Comparison of ENCODE assay signal across 12 cellular contexts in the genomic region with DNA sequence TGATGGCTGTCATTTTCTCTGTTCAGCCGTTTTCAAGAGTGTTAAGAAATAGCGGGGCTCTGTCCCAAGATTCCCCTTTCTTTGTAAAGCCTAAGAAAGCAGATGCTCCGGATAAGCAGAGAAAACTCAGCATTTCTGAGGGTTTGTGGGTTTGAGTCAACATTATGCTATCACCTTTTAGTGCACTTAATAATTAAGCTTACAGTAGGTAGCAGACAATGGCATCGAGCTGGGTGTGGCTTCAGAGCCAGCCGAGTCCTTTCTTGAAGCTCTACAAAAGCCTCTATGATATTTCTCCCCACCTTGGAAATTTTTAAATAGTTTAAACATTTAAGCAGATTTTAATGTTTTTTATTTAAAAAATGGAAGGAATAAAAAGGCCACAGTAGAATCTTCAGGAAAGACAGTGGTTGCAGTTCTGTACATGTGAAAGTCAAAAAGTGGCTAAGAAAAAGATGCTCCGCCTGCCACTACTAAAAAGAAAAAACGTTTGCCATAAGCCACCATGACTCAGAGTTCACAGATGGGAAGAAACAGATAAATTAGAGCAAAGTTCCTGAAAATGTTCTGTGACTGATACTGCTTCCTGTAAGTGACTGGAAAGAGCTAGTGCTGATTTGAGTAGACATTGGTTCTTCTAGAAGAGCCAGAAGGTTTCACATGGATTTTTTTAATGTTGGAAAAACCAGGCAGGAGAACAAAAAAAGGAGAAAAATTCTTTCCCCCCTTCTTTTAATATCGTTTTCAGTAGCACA.
DNase-seq lines count a peak whose midpoint lies in the region; ATAC-seq, FAIRE-seq and TF ChIP-seq lines count a peak whose summit lies in the region.
"Had no signal": no experiment of that assay in that cellular context is flagged by ENCODE, and none has a peak within 500 bp of the region (broad histone marks: within the 10 kb centered on the region; RNA-seq: fewer than 3 reads in every experiment).

No MANE protein-coding gene starts in this region.

- H2BK20ac ChIP-seq in IMR-90 (ENCODE audit: low read depth, low read length), result peak overlapping the region; percentile 71

- H3K4me2 ChIP-seq in A549, result peak overlapping the region; percentile 57
- no peak overlapping the region for H3K4me2 ChIP-seq in IMR-90 (ENCODE audit: low read depth, low read length)

- BruUV-seq in IMR-90 (replicated peaks; lab: Mats Ljungman, UMichigan), result no TSS peak

- H3K79me1 ChIP-seq in IMR-90 (ENCODE audit: low read depth in 1 of 2, low read length in 2 of 2), result no peaks in the 10 kb centered on the region

- TF ChIP-seq EP300 in A549 (IDR thresholded peaks at IDR 0.05), result no peak

- peak overlapping the region in 1 of 2 experiments; percentile 15; a peak in 2 of 4 replicates for H4K8ac ChIP-seq in IMR-90 (ENCODE audit: low read depth in 2 of 2, low read length in 2 of 2)

- no peaks in the 10 kb centered on the region for H4K20me1 ChIP-seq in IMR-90 (ENCODE audit: insufficient read depth, low read length)

- H2BK5ac ChIP-seq in IMR-90 (ENCODE audit: low read depth, low read length, poor library complexity, severe bottlenecking), result peak overlapping the region; percentile 49

- H3K27ac ChIP-seq in A549 (peak overlapping the region; percentile 68 to 81), IMR-90 (ENCODE audit: insufficient read depth, low read length) (no peak overlapping the region), left lung (peak overlapping the region; percentile 53 to 91)
- H3K27ac ChIP-seq: C4-2B had no signal

- CTCF ChIA-PET in A549 (lab: Yijun Ruan, JAX), result interaction anchor here (0.5 kb wide), 1 partner anchor 104 kb away, joined by 4 read pairs; no protein-coding TSS in a partner anchor
- CTCF ChIA-PET in IMR-90 (lab: Yijun Ruan, JAX), result no interaction called here

- in situ Hi-C loops in IMR-90 (cut with MboI; ENCODE audit: low sequenced_read_pairs) (no loop called here), astrocyte of the cerebellum (cut with HindIII; ENCODE audit: low sequenced_read_pairs) (loop anchor here (5.0 kb wide), 1 partner anchor 57 kb away; no protein-coding TSS in a partner anchor)

- ATAC-seq in A549 (peak in 1 of 2 experiments; percentile 39; a peak in 2 of 6 replicates), IMR-90 (ENCODE audit: low read depth) (peak; percentile 36; the same call in 1 of the 2 replicates), left lung (peak; percentile 41)

- TF ChIP-seq CTCF in A549 (IDR thresholded peaks at IDR 0.05), result no peak
- no peak for TF ChIP-seq CTCF in IMR-90 (conservative IDR thresholded peaks at IDR 0.05; ENCODE audit: low read depth, low read length)
- no peak for TF ChIP-seq CTCF in astrocyte of the cerebellum (IDR thresholded peaks at IDR 0.05; ENCODE audit: low read depth, low read length, missing control alignments)
- TF ChIP-seq CTCF in left lung (IDR thresholded peaks at IDR 0.05), result no peak

- peak overlapping the region; percentile 38 for H2AK9ac ChIP-seq in IMR-90 (replicated peaks; ENCODE audit: low read depth, low read length, poor library complexity)

- peak overlapping the region; percentile 82 for H2AK5ac ChIP-seq in IMR-90 (ENCODE audit: low read depth, low read length)

- H3K9me1 ChIP-seq in IMR-90 (ENCODE audit: insufficient read depth, low read length), result peaks cover 3% of the 10 kb centered on the region

- H3K4me3 ChIP-seq in A549 (no peak overlapping the region), IMR-90 (ENCODE audit: insufficient read depth, low read depth, low read length) (no peak overlapping the region), astrocyte of the cerebellum (ENCODE audit: low read depth, low read length) (no peak overlapping the region), left lung (no peak overlapping the region)

- no peak overlapping the region for H3K9ac ChIP-seq in IMR-90 (ENCODE audit: low read depth, low read length)

- H3K4ac ChIP-seq in IMR-90 (ENCODE audit: low read depth, low read length), result peak overlapping the region; percentile 46

- H3K18ac ChIP-seq in IMR-90 (ENCODE audit: low read depth, low read length), result peak overlapping the region; percentile 70

- H2BK15ac ChIP-seq in IMR-90 (ENCODE audit: low read depth, low read length), result peak overlapping the region; percentile 72; the same call in 1 of the 3 replicates

- DNase-seq in A549 (ENCODE audit: low read depth in 1 of 2, low spot score in 1 of 2), result peak in 1 of 2 experiments; percentile 57
- peak; percentile 86 for DNase-seq in IMR-90
- peak; percentile 26 for DNase-seq in astrocyte of the cerebellum (ENCODE audit: low read depth)
- no peak for DNase-seq in left lung
- DNase-seq in NCI-H1694 treated with DMSO at 0.1 percent for 48 hours (lab: John Stamatoyannopoulos, UW), result no peak
- no peak for DNase-seq in occipital lobe (lab: John Stamatoyannopoulos, UW)
- DNase-seq in activated T-cell treated with anti-CD3 and anti-CD28 coated beads, Interleukin-2, amount 50 U/mL, for 1 hour, result no peak
- DNase-seq in NCI-H1436 treated with DMSO at 0.1 percent for 48 hours (lab: John Stamatoyannopoulos, UW), result no peak
- DNase-seq: activated naive CD4-positive, alpha-beta T cell treated with anti-CD3 and anti-CD28 coated beads, Interleukin-2, amount 50 U/mL, for 16 hours; nucleus accumbens; T-helper 9 cell had no signal

- peak overlapping the region; percentile 18 for H2AFZ ChIP-seq in IMR-90 (replicated peaks; ENCODE audit: low read length, poor library complexity)

- peak overlapping the region; percentile 44; the same call in 1 of the 2 replicates for H4K91ac ChIP-seq in IMR-90 (ENCODE audit: insufficient read depth, low read depth, low read length)

- no peak overlapping the region for H3K56ac ChIP-seq in IMR-90 (ENCODE audit: extremely low read depth, insufficient read depth, low read length)

- POLR2A ChIA-PET in A549 (lab: Yijun Ruan, JAX) (no interaction called here), IMR-90 (lab: Charles Lee; ENCODE audit: unreplicated experiment) (no interaction called here)

- TF ChIP-seq POLR2A in A549 (IDR thresholded peaks at IDR 0.05; ENCODE audit: low read length) (no peak), IMR-90 (IDR thresholded peaks at IDR 0.05; ENCODE audit: low read depth, low read length) (no peak)

- FAIRE-seq in A549 (lab: Jason Lieb, UNC), result no peak

- 27% methylated on average over 8 of the region's 8 CpGs for WGBS in A549 (ENCODE audit: missing lambda C conversion rate)
- no CpG with 5 or more reads among the region's 8 CpGs for WGBS in IMR-90 (ENCODE audit: extremely low coverage in 2 of 2, insufficient read length in 1 of 2), 2 experiments

- peaks cover 35% of the 10 kb centered on the region for H3K4me1 ChIP-seq in A549
- H3K4me1 ChIP-seq in IMR-90 (ENCODE audit: control insufficient read depth, insufficient read depth, low read length), result peaks cover 9% of the 10 kb centered on the region
- peaks cover 9 to 41% of the 10 kb centered on the region in 2 donors for H3K4me1 ChIP-seq in left lung

- no peaks in the 10 kb centered on the region for H3K27me3 ChIP-seq in IMR-90 (ENCODE audit: control insufficient read depth, insufficient read depth, low read length)
- no peaks in the 10 kb centered on the region for H3K27me3 ChIP-seq in left lung

- peak overlapping the region; percentile 55; the same call in 1 of the 2 replicates for H4K5ac ChIP-seq in IMR-90 (ENCODE audit: low read depth, low read length)

- dilution Hi-C loops in IMR-90 (cut with HindIII; ENCODE audit: low sequenced_read_pairs, unreplicated experiment), result no loop called here

- H2BK120ac ChIP-seq in IMR-90 (ENCODE audit: low read depth, low read length), result peak overlapping the region; percentile 58

- H3K36me3 ChIP-seq in IMR-90 (ENCODE audit: control insufficient read depth, insufficient read depth, low read length), result no peaks in the 10 kb centered on the region
- H3K36me3 ChIP-seq in left lung, result no peaks in the 10 kb centered on the region

- H3K9me3 ChIP-seq in A549, result peaks cover 12% of the 10 kb centered on the region
- peaks cover 6% of the 10 kb centered on the region; the same call in 1 of the 2 replicates for H3K9me3 ChIP-seq in IMR-90 (ENCODE audit: control insufficient read depth, insufficient read depth, low read length)
- H3K9me3 ChIP-seq in left lung, result no peaks in the 10 kb centered on the region

- no peak overlapping the region for H3K23ac ChIP-seq in IMR-90 (ENCODE audit: low read depth, low read length)

- intact Hi-C loops in IMR-90 (cut with micrococcal nuclease) (no loop called here), left lung (cut with DNase I) (no loop called here)

- 0 out of 2 replicates have a peak overlapping the region, but pooled peaks have one; percentile 44 for H3K14ac ChIP-seq in IMR-90 (replicated peaks; ENCODE audit: low read depth, low read length)

- TF ChIP-seq RAD21 in A549 (conservative IDR thresholded peaks at IDR 0.05 in 1 of 2, IDR thresholded peaks at IDR 0.05 in 1 of 2) (no peak), IMR-90 (IDR thresholded peaks at IDR 0.05; ENCODE audit: low read length) (no peak)

TF ChIP-seq in A549, 52 proteins besides CTCF, POLR2A, EP300 and RAD21:
- TF ChIP-seq RFX5 (IDR thresholded peaks at IDR 0.05) (no peak), CBX8 (IDR thresholded peaks at IDR 0.05) (no peak), FOSL2 (IDR thresholded peaks at IDR 0.05) (no peak), FOSL2 (CRISPR knock-in tag; IDR thresholded peaks at IDR 0.05) (peak; percentile 41; the same call in 1 of the 2 replicates)

TF ChIP-seq in IMR-90, 13 proteins besides CTCF, POLR2A, EP300 and RAD21:
- TF ChIP-seq MXI1 (IDR thresholded peaks at IDR 0.05; ENCODE audit: borderline replicate concordance, low read depth, low read length) (no peak), NFE2L2 (IDR thresholded peaks at IDR 0.05; ENCODE audit: low read depth, low read length) (no peak), RFX5 (IDR thresholded peaks at IDR 0.05; ENCODE audit: low read depth, low read length) (no peak), CEBPB (IDR thresholded peaks at IDR 0.05; ENCODE audit: low read depth, low read length) (no peak), CHD1 (IDR thresholded peaks at IDR 0.05; ENCODE audit: low read depth, low read length) (no peak), FOS (IDR thresholded peaks at IDR 0.05; ENCODE audit: low read depth, low read length) (peak; percentile 19; the same call in 1 of the 2 replicates), MAZ (IDR thresholded peaks at IDR 0.05; ENCODE audit: borderline replicate concordance, low read depth, low read length) (no peak)
- TF ChIP-seq, protein P1, sequence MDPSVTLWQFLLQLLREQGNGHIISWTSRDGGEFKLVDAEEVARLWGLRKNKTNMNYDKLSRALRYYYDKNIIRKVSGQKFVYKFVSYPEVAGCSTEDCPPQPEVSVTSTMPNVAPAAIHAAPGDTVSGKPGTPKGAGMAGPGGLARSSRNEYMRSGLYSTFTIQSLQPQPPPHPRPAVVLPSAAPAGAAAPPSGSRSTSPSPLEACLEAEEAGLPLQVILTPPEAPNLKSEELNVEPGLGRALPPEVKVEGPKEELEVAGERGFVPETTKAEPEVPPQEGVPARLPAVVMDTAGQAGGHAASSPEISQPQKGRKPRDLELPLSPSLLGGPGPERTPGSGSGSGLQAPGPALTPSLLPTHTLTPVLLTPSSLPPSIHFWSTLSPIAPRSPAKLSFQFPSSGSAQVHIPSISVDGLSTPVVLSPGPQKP (IDR thresholded peaks at IDR 0.05; ENCODE audit: borderline replicate concordance, low read depth, low read length), result no peak

Comparison
In these comparisons a context has a peak if more than half of its experiments do, and no peak if none do; other contexts are left out.
1. DNase-seq: peak in IMR-90 (single experiment) and astrocyte of the cerebellum (single experiment); none in left lung (0 of 2), NCI-H1694 treated with DMSO at 0.1 percent for 48 hours (single experiment), occipital lobe (single experiment), activated T-cell treated with anti-CD3 and anti-CD28 coated beads, Interleukin-2, amount 50 U/mL, for 1 hour (single experiment) and NCI-H1436 treated with DMSO at 0.1 percent for 48 hours (single experiment).